In genomic region chr11:19988598-19988997, GRCh38 we compare ENCODE assay signal across 1 cellular context.
TF ChIP-seq lines count a peak whose summit lies in the region.

No MANE protein-coding gene starts in this region.

TF ChIP-seq in IMR-90, 13 proteins besides CTCF, POLR2A, EP300 and RAD21 (continued from another document):
- TF ChIP-seq USF2 (IDR thresholded peaks at IDR 0.05; ENCODE audit: low read depth, low read length) (no peak), RFX5 (IDR thresholded peaks at IDR 0.05; ENCODE audit: low read depth, low read length) (no peak)
